1 cellular context compared by ENCODE assay signal in genomic region chr1:93324486-93325464, GRCh38.
TF ChIP-seq lines count a peak whose summit lies in the region.

No MANE protein-coding gene starts in this region.

TF ChIP-seq in GM23338, 12 proteins besides CTCF, POLR2A, EP300 and RAD21:
- TF ChIP-seq STAT1 (IDR thresholded peaks at IDR 0.05; ENCODE audit: unreplicated experiment) (no peak), ZNF462 (CRISPR knock-in tag; IDR thresholded peaks at IDR 0.05) (no peak)
TF ChIP-seq in GM23338: peak in this region for 0.
